In the genomic region with DNA sequence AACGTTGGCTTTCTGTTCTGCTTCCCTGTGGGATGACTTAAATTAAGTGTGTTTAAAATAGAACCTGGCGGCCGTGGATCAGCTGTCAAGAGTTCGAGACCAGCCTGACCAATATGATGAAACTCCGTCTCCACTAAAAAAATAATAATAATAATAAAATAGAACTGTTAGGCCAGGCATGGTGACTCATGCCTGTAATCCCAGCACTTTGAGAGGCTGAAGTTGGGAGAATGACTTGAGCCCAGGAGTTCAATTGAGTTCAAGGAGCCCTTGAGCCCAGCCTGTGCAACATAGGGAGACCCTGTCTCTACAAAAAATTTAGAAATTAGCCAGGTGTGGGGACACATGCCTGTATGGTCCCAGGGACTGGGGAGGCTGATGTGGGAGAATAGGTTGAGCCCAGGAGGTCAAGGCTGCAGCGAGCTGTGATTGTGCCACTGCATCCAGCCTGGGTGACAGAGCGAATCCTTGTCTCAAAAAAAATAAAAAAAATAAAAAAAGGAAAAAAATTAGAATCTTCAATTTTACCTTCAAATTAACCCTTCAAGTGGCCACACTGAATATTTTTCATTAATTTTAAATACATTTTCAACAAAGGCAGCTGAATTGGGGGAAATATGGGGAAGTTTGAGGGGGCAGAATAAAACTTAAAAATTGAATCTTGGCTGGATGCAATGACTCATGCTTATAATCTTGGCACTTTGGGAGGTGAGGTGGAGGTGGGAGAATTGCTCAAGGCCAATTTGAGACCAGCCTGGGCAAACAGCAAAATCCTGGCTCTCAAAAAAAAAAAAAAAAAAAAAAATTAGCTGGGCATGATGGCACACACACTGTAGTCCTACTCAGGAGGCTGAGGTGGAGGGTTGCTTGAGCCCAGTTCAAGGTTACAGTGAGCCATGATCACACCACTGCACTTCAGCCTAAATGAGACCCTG, we compare ENCODE assay signal across 15 cellular contexts. TPM values are rescaled to one million over a fixed set of nuclear protein-coding genes. Genes with fewer than 3 reads are reported as not detected.
A peak's percentile ranks its signal among the peaks of the same experiment; 100 is the strongest.
DNase-seq lines count a peak whose midpoint lies in the region; ATAC-seq and TF ChIP-seq lines count a peak whose summit lies in the region.
"Had no signal": no experiment of that assay in that cellular context is flagged by ENCODE, and none has a peak within 500 bp of the region (broad histone marks: within the 10 kb centered on the region; RNA-seq: fewer than 3 reads in every experiment).

No MANE protein-coding gene starts in this region.

- CTCF ChIA-PET in MCF 10A (lab: Yijun Ruan, JAX): interaction anchor here (0.6 to 6.6 kb wide), 24 partner anchors 9 to 1014 kb away, joined by 3 to 49 read pairs (median 4); a partner anchor contains a TSS

- no peak for TF ChIP-seq CTCF in MCF 10A (IDR thresholded peaks at IDR 0.05; ENCODE audit: unreplicated experiment)
- TF ChIP-seq CTCF in breast epithelium (IDR thresholded peaks at IDR 0.05): no peak
- no peak for TF ChIP-seq CTCF in ascending aorta (IDR thresholded peaks at IDR 0.05)
- TF ChIP-seq CTCF in foreskin fibroblast (IDR thresholded peaks at IDR 0.05; ENCODE audit: low read depth, low read length): no peak
- no peak for TF ChIP-seq CTCF in upper lobe of right lung (IDR thresholded peaks at IDR 0.05)

- H3K9me3 ChIP-seq in breast epithelium (no peaks in the 10 kb centered on the region), ascending aorta (no peaks in the 10 kb centered on the region), upper lobe of right lung (no peaks in the 10 kb centered on the region)

- peak overlapping the region; percentile 79 for H3K27ac Mint-ChIP-seq in MCF 10A (ENCODE audit: low read depth, unreplicated experiment)
- H3K27ac Mint-ChIP-seq: activated T-helper 17 cell treated with anti-CD3 and anti-CD28 coated beads, Interleukin-2, amount 50 U/mL, for 72 hours had no signal

- ATAC-seq in upper lobe of right lung: peak; percentile 49

- H3K4me1 ChIP-seq in breast epithelium (no peaks in the 10 kb centered on the region), ascending aorta (peaks cover 4 to 9% of the 10 kb centered on the region in 2 donors), upper lobe of right lung (peaks cover 15% of the 10 kb centered on the region)

- DNase-seq in MCF 10A (ENCODE audit: unreplicated experiment): peak; percentile 76
- DNase-seq in breast epithelium (ENCODE audit: low spot score in 2 of 2): no peak
- DNase-seq in ascending aorta (ENCODE audit: low spot score in 2 of 2): no peak
- peak; percentile 25 to 63 for DNase-seq in foreskin fibroblast
- no peak for DNase-seq in upper lobe of right lung
- no peak for DNase-seq in iPS-NIHi11 (ENCODE audit: low spot score)
- DNase-seq in activated naive CD4-positive, alpha-beta T cell treated with anti-CD3 and anti-CD28 coated beads, Interleukin-2, amount 50 U/mL, for 16 hours: no peak
- no peak for DNase-seq in H7
- DNase-seq: NCI-H2227 treated with DMSO at 0.1 percent for 48 hours had no signal

- peaks cover 18% of the 10 kb centered on the region for H3K4me1 Mint-ChIP-seq in MCF 10A (ENCODE audit: insufficient read depth, unreplicated experiment)
- H3K4me1 Mint-ChIP-seq: activated T-helper 17 cell treated with anti-CD3 and anti-CD28 coated beads, Interleukin-2, amount 50 U/mL, for 72 hours; brain; nephron had no signal

- no peaks in the 10 kb centered on the region for H3K36me3 Mint-ChIP-seq in MCF 10A (ENCODE audit: insufficient read depth, unreplicated experiment)

- H3K27ac ChIP-seq in breast epithelium: peak overlapping the region in 1 of 2 donors; percentile 34
- peak overlapping the region; percentile 59 to 71 for H3K27ac ChIP-seq in ascending aorta
- peak overlapping the region; percentile 56 for H3K27ac ChIP-seq in upper lobe of right lung
- H3K27ac ChIP-seq: 22Rv1, epithelial cell of prostate had no signal

- H3K4me3 Mint-ChIP-seq in MCF 10A (ENCODE audit: unreplicated experiment): peak overlapping the region; percentile 44
- H3K4me3 Mint-ChIP-seq: activated T-helper 17 cell treated with anti-CD3 and anti-CD28 coated beads, Interleukin-2, amount 50 U/mL, for 72 hours; brain; nephron had no signal

- H3K36me3 ChIP-seq in breast epithelium: no peaks in the 10 kb centered on the region
- H3K36me3 ChIP-seq in ascending aorta: peaks cover 9 to 23% of the 10 kb centered on the region in 2 donors
- peaks cover 40% of the 10 kb centered on the region for H3K36me3 ChIP-seq in upper lobe of right lung
- H3K36me3 ChIP-seq in H7 (replicated peaks; ENCODE audit: control insufficient read depth, insufficient read depth, low read length): no peaks in the 10 kb centered on the region; the same call in 1 of the 2 replicates

- POLR2A ChIA-PET in MCF 10A (lab: Yijun Ruan, JAX): interaction anchor here (0.6 to 1.4 kb wide), 6 partner anchors 11 to 111 kb away, joined by 3 to 4 read pairs (median 3); a partner anchor contains a TSS

- H3K4me3 ChIP-seq in breast epithelium (no peak overlapping the region), ascending aorta (no peak overlapping the region), foreskin fibroblast (ENCODE audit: low read depth in 1 of 2, low read length in 2 of 2) (no peak overlapping the region), upper lobe of right lung (no peak overlapping the region), H7 (ENCODE audit: insufficient read depth, low read depth, low read length) (no peak overlapping the region)

- H3K27me3 Mint-ChIP-seq in MCF 10A (ENCODE audit: insufficient read depth, unreplicated experiment): no peaks in the 10 kb centered on the region
- H3K27me3 Mint-ChIP-seq: activated T-helper 17 cell treated with anti-CD3 and anti-CD28 coated beads, Interleukin-2, amount 50 U/mL, for 72 hours; brain had no signal

- H3K27me3 ChIP-seq in breast epithelium: no peaks in the 10 kb centered on the region
- no peaks in the 10 kb centered on the region for H3K27me3 ChIP-seq in ascending aorta
- H3K27me3 ChIP-seq in upper lobe of right lung: no peaks in the 10 kb centered on the region
- H3K27me3 ChIP-seq in H7 (ENCODE audit: control insufficient read depth, insufficient read depth, low read length): no peaks in the 10 kb centered on the region

- TF ChIP-seq POLR2A in breast epithelium (IDR thresholded peaks at IDR 0.05): no peak

- BruUV-seq in MCF 10A (replicated peaks; lab: Mats Ljungman, UMichigan): no TSS peak

- intact Hi-C loops in MCF 10A (cut with micrococcal nuclease): loop anchor here (5.0 to 10.0 kb wide), 6 partner anchors 68 to 493 kb away; a partner anchor contains a TSS
- intact Hi-C loops in breast epithelium (cut with DNase I; ENCODE audit: low total_unique reads): no loop called here
- intact Hi-C loops in ascending aorta (cut with DNase I): no loop called here
- intact Hi-C loops in upper lobe of right lung (cut with DNase I): no loop called here

- H3K9me3 Mint-ChIP-seq in MCF 10A (ENCODE audit: unreplicated experiment): no peaks in the 10 kb centered on the region
- H3K9me3 Mint-ChIP-seq: activated T-helper 17 cell treated with anti-CD3 and anti-CD28 coated beads, Interleukin-2, amount 50 U/mL, for 72 hours had no signal

RNA-seq across cellular contexts. Expression of a gene that starts 31.8 kb away (rescaled TPM):
- total RNA-seq in MCF 10A (2022): not detected in 2 replicates
- total RNA-seq in breast epithelium: 1 to 10 TPM in 2 of 3 donors, under 1 TPM in 1; 0.59 to 5.1 (median 1.6) TPM
- total RNA-seq in ascending aorta: not detected
- total RNA-seq in upper lobe of right lung: 1.7 TPM
- 0.11 and 0.14 TPM in 2 replicates for total RNA-seq in H7 (2014; rRNA removed; shearing (Covaris generic))
- total RNA-seq: skeletal muscle tissue had no signal

RNA-seq across cellular contexts. Expression of a gene that starts 36.6 kb away (rescaled TPM):
- total RNA-seq in MCF 10A (2022) (4.3 and 4.8 TPM in 2 replicates), breast epithelium (10 to 100 TPM; 48.7 to 95.7 (median 54.1) TPM), ascending aorta (29.8 TPM), upper lobe of right lung (95.6 TPM)
- 20.9 and 35.0 TPM in 2 replicates for total RNA-seq in H7 (2014; rRNA removed; shearing (Covaris generic))

Comparison
In these comparisons a context has a peak if more than half of its experiments do, and no peak if none do; other contexts are left out.
1. DNase-seq: peak in MCF 10A (single experiment) and foreskin fibroblast (2 of 2); none in breast epithelium (0 of 2), ascending aorta (0 of 2), upper lobe of right lung (single experiment), iPS-NIHi11 (single experiment), activated naive CD4-positive, alpha-beta T cell treated with anti-CD3 and anti-CD28 coated beads, Interleukin-2, amount 50 U/mL, for 16 hours (single experiment) and H7 (single experiment).